In the genomic region with DNA sequence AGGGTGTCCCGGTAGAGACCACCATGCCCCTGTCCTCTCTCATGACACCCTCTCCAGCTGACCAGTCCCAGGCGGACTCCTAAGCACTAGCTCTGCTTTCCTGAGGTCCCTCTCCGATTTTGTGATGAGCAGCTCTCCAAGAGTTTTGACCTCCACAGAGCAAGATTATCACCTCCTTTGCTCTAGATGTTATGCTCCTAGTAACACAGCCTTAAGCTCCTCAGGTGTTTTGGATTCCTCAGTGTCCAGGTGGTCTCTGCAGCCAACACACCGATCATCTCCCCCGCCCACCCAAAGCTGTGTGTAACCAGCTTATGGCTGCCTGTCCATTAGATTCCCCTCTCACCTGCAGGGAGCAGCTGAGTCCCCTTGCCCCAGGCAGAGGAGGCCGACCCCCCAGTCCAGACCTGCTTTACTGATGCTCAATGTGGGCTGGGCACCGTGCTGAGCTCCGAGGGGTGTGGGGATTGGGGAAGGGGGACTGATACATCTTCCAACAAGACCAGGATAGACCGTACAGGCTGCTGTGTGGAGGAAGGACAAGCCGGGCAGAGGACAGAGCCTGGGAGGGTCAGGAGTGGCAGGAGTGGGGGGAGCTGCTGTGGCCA, we compare ENCODE assay signal across 21 cellular contexts.
"Had no signal": no experiment of that assay in that cellular context is flagged by ENCODE, and none has a peak within 500 bp of the region (broad histone marks: within the 10 kb centered on the region; RNA-seq: fewer than 3 reads in every experiment).

No MANE protein-coding gene starts in this region.

- H3K4me3 Mint-ChIP-seq: activated CD8-positive, alpha-beta T cell treated with anti-CD3 and anti-CD28 coated beads for 36 hours; activated naive CD4-positive, alpha-beta T cell treated with anti-CD3 and anti-CD28 coated beads, Interleukin-2, amount 10 ng/mL, durations not matched to agents 7 days and 5 days; activated naive CD8-positive, alpha-beta T cell treated with anti-CD3 and anti-CD28 coated beads for 36 hours; activated T-cell treated with anti-CD3 and anti-CD28 coated beads, Interleukin-2, amount 50 U/mL, for 72 hours; T-cell had no signal

- FAIRE-seq: K562 had no signal

- H3K36me3 Mint-ChIP-seq: activated naive CD4-positive, alpha-beta T cell treated with anti-CD3 and anti-CD28 coated beads, Interleukin-2, amount 10 ng/mL, durations not matched to agents 7 days and 5 days; activated naive CD8-positive, alpha-beta T cell treated with anti-CD3 and anti-CD28 coated beads for 36 hours; T-cell had no signal

- H3K27ac Mint-ChIP-seq: activated CD8-positive, alpha-beta T cell treated with anti-CD3 and anti-CD28 coated beads for 36 hours; activated naive CD4-positive, alpha-beta T cell treated with anti-CD3 and anti-CD28 coated beads, Interleukin-2, amount 10 ng/mL, durations not matched to agents 7 days and 5 days; activated naive CD8-positive, alpha-beta T cell treated with anti-CD3 and anti-CD28 coated beads for 36 hours; activated T-cell treated with anti-CD3 and anti-CD28 coated beads, Interleukin-2, amount 50 U/mL, for 72 hours; activated T-helper 2 cell treated with anti-CD3 and anti-CD28 coated beads, Interferon-gamma antibody, Interleukin-2, Interleukin-4, amounts not matched to agents 10 μg/mL and 5 μg/mL and 100 μg/mL, durations not matched to agents 14 hours and 24 hours and 36 hours; T-cell had no signal

- H3K9me3 Mint-ChIP-seq: activated CD8-positive, alpha-beta T cell treated with anti-CD3 and anti-CD28 coated beads for 36 hours; activated naive CD4-positive, alpha-beta T cell treated with anti-CD3 and anti-CD28 coated beads, Interleukin-2, amount 10 ng/mL, durations not matched to agents 7 days and 5 days; activated naive CD8-positive, alpha-beta T cell treated with anti-CD3 and anti-CD28 coated beads for 36 hours; activated T-cell treated with anti-CD3 and anti-CD28 coated beads, Interleukin-2, amount 50 U/mL, for 72 hours; activated T-helper 2 cell treated with anti-CD3 and anti-CD28 coated beads, Interferon-gamma antibody, Interleukin-2, Interleukin-4, amounts not matched to agents 10 μg/mL and 5 μg/mL and 100 μg/mL, durations not matched to agents 14 hours and 24 hours and 36 hours; T-cell had no signal

- ATAC-seq: activated CD8-positive, alpha-beta T cell treated with anti-CD3 and anti-CD28 coated beads for 36 hours; activated T-cell treated with anti-CD3 and anti-CD28 coated beads, Interleukin-2, amount 50 U/mL, for 72 hours; K562; T-cell had no signal

- DNase-seq: activated CD4-positive, alpha-beta T cell treated with anti-CD3 and anti-CD28 coated beads for 4 hours; activated CD8-positive, alpha-beta memory T cell treated with anti-CD3 and anti-CD28 coated beads, Interleukin-2, amount 50 U/mL, for 4 hours; activated CD8-positive, alpha-beta T cell treated with anti-CD3 and anti-CD28 coated beads for 36 hours; activated gamma-delta T cell treated with Interleukin-2 at 50 U/mL for 16 hours; activated naive CD4-positive, alpha-beta T cell treated with anti-CD3 and anti-CD28 coated beads, Interleukin-2, amount 10 ng/mL, durations not matched to agents 7 days and 5 days; activated naive CD8-positive, alpha-beta T cell treated with anti-CD3 and anti-CD28 coated beads for 36 hours; activated T-cell treated with anti-CD3 and anti-CD28 coated beads, Interleukin-2, amount 50 U/mL, for 72 hours; brain microvascular endothelial cell; Karpas-422; NCI-H1105 treated with DMSO at 0.1 percent for 48 hours; NCI-H1436 treated with DMSO at 0.1 percent for 48 hours; NCI-H187 treated with DMSO at 0.1 percent for 48 hours; NCI-H2081 treated with DMSO at 0.1 percent for 48 hours; NCI-H446; NCI-H524; Peyer's patch; SHP77 treated with DMSO at 0.1 percent for 48 hours; T-cell; T-helper 2 cell had no signal
